Comparison of ENCODE assay signal across 32 cellular contexts in the genomic region with DNA sequence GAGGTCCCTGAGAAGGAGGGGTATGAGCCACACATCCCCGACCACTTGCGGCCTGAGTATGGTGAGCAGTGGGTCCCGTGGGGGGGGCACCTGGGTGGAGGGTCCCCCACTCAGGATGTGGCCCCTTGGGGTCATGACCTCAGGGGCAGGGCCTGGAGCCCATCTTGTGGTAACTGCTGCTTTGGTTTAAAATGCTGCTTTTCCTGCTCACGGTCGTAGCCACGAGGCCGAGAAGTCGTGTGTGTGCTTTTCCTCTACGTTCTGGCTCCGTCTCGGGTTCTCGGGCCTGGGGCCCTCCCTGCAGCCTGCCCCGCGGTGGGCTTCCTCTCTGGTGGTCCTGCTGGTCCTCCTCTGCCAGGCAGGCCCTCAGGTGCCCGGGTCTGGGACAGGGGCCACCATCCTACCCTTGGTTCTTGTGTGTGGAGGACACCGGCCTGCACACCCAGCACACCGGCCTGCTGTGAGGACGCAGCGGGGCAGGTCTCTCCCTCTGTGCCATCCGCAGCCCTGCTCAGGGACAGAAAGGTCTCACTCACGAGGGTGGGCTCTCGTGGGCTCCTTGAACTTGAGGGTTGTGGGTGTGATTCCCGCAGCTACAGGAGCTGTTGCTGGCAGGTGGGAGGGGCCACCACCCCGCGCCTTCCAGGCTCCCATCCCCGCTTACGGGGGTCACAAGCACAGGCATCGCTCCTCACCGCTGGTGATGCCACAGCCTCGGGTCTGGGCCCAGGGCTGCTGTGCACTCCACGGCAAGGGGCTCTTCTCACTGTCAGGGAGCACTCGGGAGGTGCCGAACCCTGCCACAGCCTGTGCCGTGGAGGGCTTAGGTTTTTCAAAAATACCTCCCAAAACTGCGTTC. TPM values are rescaled to one million over a fixed set of nuclear protein-coding genes. Genes with fewer than 3 reads are reported as not detected.
DNase-seq lines count a peak whose midpoint lies in the region; ATAC-seq, FAIRE-seq and TF ChIP-seq lines count a peak whose summit lies in the region.
"Had no signal": no experiment of that assay in that cellular context is flagged by ENCODE, and none has a peak within 500 bp of the region (broad histone marks: within the 10 kb centered on the region; RNA-seq: fewer than 3 reads in every experiment).

No MANE protein-coding gene starts in this region.

- peaks cover 6% of the 10 kb centered on the region; the same call in 1 of the 2 replicates for H3K36me3 Mint-ChIP-seq in WTC11
- H3K36me3 Mint-ChIP-seq in osteocyte (ENCODE audit: unreplicated experiment): peaks cover 17% of the 10 kb centered on the region
- H3K36me3 Mint-ChIP-seq in T-helper 2 cell treated with Interferon-gamma antibody and Interleukin-4, amounts not matched to agents 5 μg/mL and 100 μg/mL, for 36 hours (ENCODE audit: low read depth): no peaks in the 10 kb centered on the region
- H3K36me3 Mint-ChIP-seq: activated naive CD8-positive, alpha-beta T cell treated with anti-CD3 and anti-CD28 coated beads for 36 hours; stimulated activated effector memory CD8-positive, alpha-beta T cell treated with anti-CD3 and anti-CD28 coated beads, Interleukin-12 subunit alpha, Interleukin-12 subunit beta, amount 100 ng/mL, for 72 hours had no signal

- H3K9me3 ChIP-seq in kidney (ENCODE audit: control insufficient read depth in 1 of 2, low read length in 2 of 2): no peaks in the 10 kb centered on the region
- no peaks in the 10 kb centered on the region for H3K9me3 ChIP-seq in spleen

- TF ChIP-seq POLR2A in spleen (IDR thresholded peaks at IDR 0.05): no peak

- H3K4me3 ChIP-seq in kidney (ENCODE audit: low read length in 2 of 2) (no peak overlapping the region), spleen (no peak overlapping the region)

- H3K4me3 Mint-ChIP-seq in WTC11: no peak overlapping the region
- no peak overlapping the region for H3K4me3 Mint-ChIP-seq in osteocyte (ENCODE audit: unreplicated experiment)
- H3K4me3 Mint-ChIP-seq in T-helper 2 cell treated with Interferon-gamma antibody and Interleukin-4, amounts not matched to agents 5 μg/mL and 100 μg/mL, for 36 hours: no peak overlapping the region
- H3K4me3 Mint-ChIP-seq: activated naive CD8-positive, alpha-beta T cell treated with anti-CD3 and anti-CD28 coated beads for 36 hours; CD4-positive, CD25-positive, alpha-beta regulatory T cell; IgD-negative memory B cell; stimulated activated effector memory CD8-positive, alpha-beta T cell treated with anti-CD3 and anti-CD28 coated beads, Interleukin-12 subunit alpha, Interleukin-12 subunit beta, amount 100 ng/mL, for 72 hours had no signal

- no peak overlapping the region for H3K27ac Mint-ChIP-seq in WTC11
- H3K27ac Mint-ChIP-seq in osteocyte (ENCODE audit: unreplicated experiment): no peak overlapping the region
- H3K27ac Mint-ChIP-seq in T-helper 2 cell treated with Interferon-gamma antibody and Interleukin-4, amounts not matched to agents 5 μg/mL and 100 μg/mL, for 36 hours: no peak overlapping the region
- H3K27ac Mint-ChIP-seq: activated T-helper 2 cell treated with anti-CD3 and anti-CD28 coated beads, Interferon-gamma antibody, Interleukin-2, Interleukin-4, amounts not matched to agents 10 μg/mL and 5 μg/mL and 100 μg/mL, durations not matched to agents 14 hours and 24 hours and 36 hours; CD4-positive, CD25-positive, alpha-beta regulatory T cell; stimulated activated effector memory CD8-positive, alpha-beta T cell treated with anti-CD3 and anti-CD28 coated beads, Interleukin-12 subunit alpha, Interleukin-12 subunit beta, amount 100 ng/mL, for 72 hours had no signal

- POLR2A ChIA-PET in WTC11 (lab: Charles Lee): no interaction called here

- no peak overlapping the region for H3K9ac ChIP-seq in kidney (ENCODE audit: low read length in 2 of 2)

- peaks cover 5% of the 10 kb centered on the region; the same call in 1 of the 2 replicates for H3K4me1 Mint-ChIP-seq in WTC11
- no peaks in the 10 kb centered on the region for H3K4me1 Mint-ChIP-seq in osteocyte (ENCODE audit: unreplicated experiment)
- no peaks in the 10 kb centered on the region for H3K4me1 Mint-ChIP-seq in T-helper 2 cell treated with Interferon-gamma antibody and Interleukin-4, amounts not matched to agents 5 μg/mL and 100 μg/mL, for 36 hours (ENCODE audit: low read depth)
- H3K4me1 Mint-ChIP-seq: activated naive CD8-positive, alpha-beta T cell treated with anti-CD3 and anti-CD28 coated beads for 36 hours; IgD-negative memory B cell had no signal

- WGBS in spleen, 5 donors: 92 to 97% (median 95%) methylated on average over 14 to 35 of the region's 35 CpGs

- H3K4me1 ChIP-seq in kidney (ENCODE audit: control insufficient read depth in 1 of 2, insufficient read depth in 1 of 2, low read depth in 1 of 2, low read length in 2 of 2) (no peaks in the 10 kb centered on the region), spleen (no peaks in the 10 kb centered on the region)

- no peaks in the 10 kb centered on the region for H3K9me3 Mint-ChIP-seq in WTC11
- H3K9me3 Mint-ChIP-seq in osteocyte (ENCODE audit: unreplicated experiment): no peaks in the 10 kb centered on the region
- H3K9me3 Mint-ChIP-seq in T-helper 2 cell treated with Interferon-gamma antibody and Interleukin-4, amounts not matched to agents 5 μg/mL and 100 μg/mL, for 36 hours: no peaks in the 10 kb centered on the region
- H3K9me3 Mint-ChIP-seq: activated naive CD8-positive, alpha-beta T cell treated with anti-CD3 and anti-CD28 coated beads for 36 hours; activated T-helper 2 cell treated with anti-CD3 and anti-CD28 coated beads, Interferon-gamma antibody, Interleukin-2, Interleukin-4, amounts not matched to agents 10 μg/mL and 5 μg/mL and 100 μg/mL, durations not matched to agents 14 hours and 24 hours and 36 hours; IgD-negative memory B cell; stimulated activated effector memory CD8-positive, alpha-beta T cell treated with anti-CD3 and anti-CD28 coated beads, Interleukin-12 subunit alpha, Interleukin-12 subunit beta, amount 100 ng/mL, for 72 hours had no signal

- peak; percentile 60 for DNase-seq in activated effector memory CD4-positive, alpha-beta T cell treated with anti-CD3 and anti-CD28 coated beads, Interleukin-2, amount 50 U/mL, for 16 hours
- DNase-seq in activated effector memory CD4-positive, alpha-beta T cell treated with Interleukin-2 at 50 U/mL for 16 hours: no peak
- DNase-seq in WTC11 (ENCODE audit: low spot score) (peak; percentile 6), kidney (peak; percentile 65), spleen (peak; percentile 66), osteocyte (ENCODE audit: extremely low spot score, unreplicated experiment) (no peak)
- no peak for DNase-seq in T-helper 2 cell treated with Interferon-gamma antibody and Interleukin-4, amounts not matched to agents 5 μg/mL and 100 μg/mL, for 36 hours (ENCODE audit: low spot score)
- DNase-seq: activated CD4-positive, alpha-beta T cell treated with anti-CD3 and anti-CD28 coated beads for 4 hours; activated naive CD8-positive, alpha-beta T cell treated with anti-CD3 and anti-CD28 coated beads for 36 hours; activated T-cell treated with anti-CD3 and anti-CD28 coated beads for 4 hours; Calu3; caudate nucleus; CD4-positive, CD25-positive, alpha-beta regulatory T cell; cortex of kidney; DND-41; erythroblast; GF-D8; HCEC 1CT; NCI-H748 treated with DMSO at 0.1 percent for 48 hours; SIG-M5; T-helper 9 cell had no signal

- no peaks in the 10 kb centered on the region for H3K27me3 ChIP-seq in spleen (replicated peaks in 1 of 7)

- TF ChIP-seq CTCF in WTC11 (IDR thresholded peaks at IDR 0.05): no peak
- no peak for TF ChIP-seq CTCF in kidney (IDR thresholded peaks at IDR 0.05; ENCODE audit: borderline replicate concordance, extremely low read depth, insufficient read depth)
- no peak for TF ChIP-seq CTCF in spleen (IDR thresholded peaks at IDR 0.05 in 8 of 11, conservative IDR thresholded peaks at IDR 0.05 in 3 of 11)
- no peak for TF ChIP-seq CTCF in osteocyte (IDR thresholded peaks at IDR 0.05)

- no peak for FAIRE-seq in kidney (lab: Jason Lieb, UNC)
- FAIRE-seq: astrocyte had no signal

- intact Hi-C loops in kidney (cut with DNase I): no loop called here
- intact Hi-C loops in spleen (cut with DNase I; ENCODE audit: low total_unique reads): no loop called here

- no peak for ATAC-seq in WTC11
- ATAC-seq in HG02588 (IDR thresholded peaks at IDR 0.05; ENCODE audit: unreplicated experiment): no peak
- ATAC-seq: Panc1; sciatic nerve; stimulated activated effector memory CD8-positive, alpha-beta T cell treated with anti-CD3 and anti-CD28 coated beads, Interleukin-12 subunit alpha, Interleukin-12 subunit beta, amount 100 ng/mL, for 72 hours had no signal

- CTCF ChIA-PET in WTC11 (lab: Charles Lee): interaction anchor here (1.7 to 2.6 kb wide), 2 partner anchors 11 to 12 kb away, joined by 4 to 38 read pairs; no protein-coding TSS in a partner anchor

- H3K27me3 Mint-ChIP-seq in WTC11 (ENCODE audit: low read depth): no peaks in the 10 kb centered on the region
- no peaks in the 10 kb centered on the region for H3K27me3 Mint-ChIP-seq in osteocyte (ENCODE audit: unreplicated experiment)
- no peaks in the 10 kb centered on the region for H3K27me3 Mint-ChIP-seq in T-helper 2 cell treated with Interferon-gamma antibody and Interleukin-4, amounts not matched to agents 5 μg/mL and 100 μg/mL, for 36 hours (ENCODE audit: low read depth)
- H3K27me3 Mint-ChIP-seq: activated naive CD8-positive, alpha-beta T cell treated with anti-CD3 and anti-CD28 coated beads for 36 hours; CD4-positive, CD25-positive, alpha-beta regulatory T cell; IgD-negative memory B cell had no signal

- H3K27ac ChIP-seq in kidney (ENCODE audit: low read depth in 2 of 2, low read length in 2 of 2) (no peak overlapping the region), spleen (no peak overlapping the region)

- H3K36me3 ChIP-seq in kidney (ENCODE audit: control insufficient read depth in 1 of 2, insufficient read depth in 2 of 2, low read length in 2 of 2) (peaks cover 2 to 6% of the 10 kb centered on the region in 2 donors), spleen (peaks cover 0 to 90% (median 19%) of the 10 kb centered on the region in 6 donors)

TF ChIP-seq in WTC11, 78 proteins besides CTCF, POLR2A, EP300 and RAD21 (continues in another document):
- no peak for TF ChIP-seq CBFB (CRISPR knock-in tag; IDR thresholded peaks at IDR 0.05; ENCODE audit: low read depth)

RNA-seq across cellular contexts. Expression of a gene that starts 19.6 kb away (rescaled TPM):
- total RNA-seq in WTC11 (2021) (36.9 to 41.5 TPM (median 40.4 TPM) in 3 replicates), kidney (32.5 TPM), spleen (10 to 100 TPM; 23.9 to 54.0 (median 37.1) TPM), osteocyte (25.3 and 26.7 TPM in 2 replicates)
- polyA plus RNA-seq in kidney (ENCODE audit: insufficient read depth, low read depth, low replicate concordance) (5.2 TPM), spleen (10 to 100 TPM in 2 of 3 donors, 1 to 10 TPM in 1; 3.0 to 15.5 (median 10.3) TPM)

RNA-seq across cellular contexts. Expression of a gene that starts 39.6 kb away (rescaled TPM):
- total RNA-seq in WTC11 (2021) (not detected in 3 replicates), kidney (not detected), spleen (not detected), osteocyte (not detected in 2 replicates)
- polyA plus RNA-seq in kidney (ENCODE audit: insufficient read depth, low read depth, low replicate concordance) (not detected), spleen (not detected)
- total RNA-seq: activated naive CD8-positive, alpha-beta T cell treated with anti-CD3 and anti-CD28 coated beads for 36 hours; activated T-helper 2 cell treated with anti-CD3 and anti-CD28 coated beads, Interferon-gamma antibody, Interleukin-2, Interleukin-4, amounts not matched to agents 10 μg/mL and 5 μg/mL and 100 μg/mL, durations not matched to agents 14 hours and 24 hours and 36 hours; astrocyte; Calu3; CD4-positive, CD25-positive, alpha-beta regulatory T cell; kidney epithelial cell; mammary epithelial cell; sciatic nerve; subcutaneous adipose tissue had no signal
- polyA plus RNA-seq: CD4-positive, CD25-positive, alpha-beta regulatory T cell; IgD-negative memory B cell; mammary epithelial cell; neural cell had no signal

Comparison
In these comparisons a context has a peak if more than half of its experiments do, and no peak if none do; other contexts are left out.
1. DNase-seq: peak in activated effector memory CD4-positive, alpha-beta T cell treated with anti-CD3 and anti-CD28 coated beads, Interleukin-2, amount 50 U/mL, for 16 hours (single experiment), WTC11 (single experiment), kidney (single experiment) and spleen (single experiment); none in activated effector memory CD4-positive, alpha-beta T cell treated with Interleukin-2 at 50 U/mL for 16 hours (single experiment), osteocyte (single experiment) and T-helper 2 cell treated with Interferon-gamma antibody and Interleukin-4, amounts not matched to agents 5 μg/mL and 100 μg/mL, for 36 hours (single experiment).